In the genomic region with DNA sequence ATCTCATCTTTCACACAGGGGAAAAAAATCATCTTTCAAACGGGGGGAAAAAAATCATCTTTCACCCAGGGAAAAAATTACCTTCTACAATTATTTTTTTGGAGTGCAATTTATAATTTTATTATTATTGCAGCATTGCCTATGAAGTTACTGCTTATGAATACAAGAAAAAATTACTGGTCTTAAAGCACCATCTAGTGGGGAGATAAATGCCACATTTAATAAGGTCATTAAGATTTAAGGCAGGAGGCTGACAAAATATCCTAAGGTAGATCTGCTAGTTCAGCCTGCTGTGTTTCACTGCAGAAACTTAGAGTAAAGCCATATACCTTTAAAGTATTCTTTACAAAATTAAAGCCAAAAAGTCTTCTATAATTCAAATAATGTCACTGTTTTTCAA, we compare ENCODE assay signal across 8 cellular contexts. TPM values are rescaled to one million over a fixed set of nuclear protein-coding genes. Genes with fewer than 3 reads are reported as not detected.
DNase-seq lines count a peak whose midpoint lies in the region; ATAC-seq and TF ChIP-seq lines count a peak whose summit lies in the region.

No MANE protein-coding gene starts in this region.

- peak in 2 of 3 donors; percentile 53 to 65 for DNase-seq in CD4-positive, CD25-positive, alpha-beta regulatory T cell
- DNase-seq in LHCN-M2 (ENCODE audit: low read depth): peak; percentile 61
- DNase-seq in MCF 10A (ENCODE audit: unreplicated experiment): peak; percentile 49
- peak in 1 of 2 donors; percentile 38 for DNase-seq in memory B cell (ENCODE audit: low spot score in 2 of 2)
- no peak for DNase-seq in activated naive CD4-positive, alpha-beta T cell treated with Interleukin-2 at 50 U/mL for 16 hours
- DNase-seq in NCI-H774 (lab: John Stamatoyannopoulos, UW): no peak

- H3K27me3 Mint-ChIP-seq in CD4-positive, CD25-positive, alpha-beta regulatory T cell: no peaks in the 10 kb centered on the region
- H3K27me3 Mint-ChIP-seq in MCF 10A (ENCODE audit: insufficient read depth, unreplicated experiment) (no peaks in the 10 kb centered on the region), memory B cell (no peaks in the 10 kb centered on the region)

- peaks cover 6% of the 10 kb centered on the region for H3K4me1 ChIP-seq in CD4-positive, CD25-positive, alpha-beta regulatory T cell (ENCODE audit: control insufficient read depth, insufficient read depth, low read length, poor library complexity, severe bottlenecking)

- intact Hi-C loops in MCF 10A (cut with micrococcal nuclease): loop anchor here (1.0 kb wide), 1 partner anchor 53 kb away; no protein-coding TSS in a partner anchor

- H3K4me3 Mint-ChIP-seq in CD4-positive, CD25-positive, alpha-beta regulatory T cell: no peak overlapping the region
- no peak overlapping the region for H3K4me3 Mint-ChIP-seq in MCF 10A (ENCODE audit: unreplicated experiment)
- H3K4me3 Mint-ChIP-seq in memory B cell: no peak overlapping the region

- H3K4me1 Mint-ChIP-seq in CD4-positive, CD25-positive, alpha-beta regulatory T cell: peaks cover 0 to 8% (median 3%) of the 10 kb centered on the region in 4 donors
- H3K4me1 Mint-ChIP-seq in MCF 10A (ENCODE audit: insufficient read depth, unreplicated experiment) (no peaks in the 10 kb centered on the region), memory B cell (no peaks in the 10 kb centered on the region)

- H3K27ac ChIP-seq in CD4-positive, CD25-positive, alpha-beta regulatory T cell (ENCODE audit: insufficient read depth, low read length, poor library complexity, severe bottlenecking): no peak overlapping the region

- no peaks in the 10 kb centered on the region for H3K9me3 Mint-ChIP-seq in CD4-positive, CD25-positive, alpha-beta regulatory T cell
- H3K9me3 Mint-ChIP-seq in MCF 10A (ENCODE audit: unreplicated experiment) (no peaks in the 10 kb centered on the region), memory B cell (no peaks in the 10 kb centered on the region)

- peak; percentile 26 for TF ChIP-seq CTCF in MCF 10A (IDR thresholded peaks at IDR 0.05; ENCODE audit: unreplicated experiment)

- no peaks in the 10 kb centered on the region for H3K27me3 ChIP-seq in CD4-positive, CD25-positive, alpha-beta regulatory T cell (ENCODE audit: control insufficient read depth, insufficient read depth, low read length)

- ATAC-seq in CD4-positive, CD25-positive, alpha-beta regulatory T cell (ENCODE audit: low read depth in 2 of 2): peak in 1 of 2 donors; percentile 52
- ATAC-seq in memory B cell (ENCODE audit: low read depth) (peak; percentile 44), GM18868 (IDR thresholded peaks at IDR 0.05; ENCODE audit: unreplicated experiment) (no peak), GM21390 (IDR thresholded peaks at IDR 0.05; ENCODE audit: unreplicated experiment) (no peak)

- H3K36me3 Mint-ChIP-seq in CD4-positive, CD25-positive, alpha-beta regulatory T cell: no peaks in the 10 kb centered on the region
- H3K36me3 Mint-ChIP-seq in MCF 10A (ENCODE audit: insufficient read depth, unreplicated experiment): peaks cover 13% of the 10 kb centered on the region
- H3K36me3 Mint-ChIP-seq in memory B cell: no peaks in the 10 kb centered on the region

- BruUV-seq in MCF 10A (replicated peaks; lab: Mats Ljungman, UMichigan): no TSS peak

- POLR2A ChIA-PET in MCF 10A (lab: Yijun Ruan, JAX): interaction anchor here (0.8 kb wide), 1 partner anchor 11 kb away, joined by 3 read pairs; no protein-coding TSS in a partner anchor

- CTCF ChIA-PET in MCF 10A (lab: Yijun Ruan, JAX): interaction anchor here (0.6 to 5.2 kb wide), 11 partner anchors 10 to 379 kb away, joined by 4 to 189 read pairs (median 11); no protein-coding TSS in a partner anchor

- H3K9me3 ChIP-seq in CD4-positive, CD25-positive, alpha-beta regulatory T cell (ENCODE audit: control insufficient read depth in 2 of 2, low read length in 2 of 2): no peaks in the 10 kb centered on the region

- no peak overlapping the region for H3K4me3 ChIP-seq in CD4-positive, CD25-positive, alpha-beta regulatory T cell (ENCODE audit: low read depth, low read length)

- no peaks in the 10 kb centered on the region for H3K36me3 ChIP-seq in CD4-positive, CD25-positive, alpha-beta regulatory T cell (ENCODE audit: control insufficient read depth, insufficient read depth, low read length)

- no peak overlapping the region for H3K27ac Mint-ChIP-seq in CD4-positive, CD25-positive, alpha-beta regulatory T cell
- H3K27ac Mint-ChIP-seq in MCF 10A (ENCODE audit: low read depth, unreplicated experiment) (no peak overlapping the region), memory B cell (no peak overlapping the region)

RNA-seq across cellular contexts. Expression of gene SHCBP1, which starts 13.7 kb away (rescaled TPM):
- total RNA-seq in CD4-positive, CD25-positive, alpha-beta regulatory T cell: 6.9 TPM
- polyA plus RNA-seq in CD4-positive, CD25-positive, alpha-beta regulatory T cell: 1 to 10 TPM in 3 of 4 donors, under 1 TPM in 1; 0.91 to 2.2 (median 1.2) TPM
- 59.4 and 67.0 TPM in 2 replicates for total RNA-seq in LHCN-M2 (2014; rRNA removed)
- 29.7 TPM for polyA plus RNA-seq in LHCN-M2 (2012)
- 17.2 and 21.4 TPM in 2 replicates for total RNA-seq in MCF 10A (2022)

Comparison
In these comparisons a context has a peak if more than half of its experiments do, and no peak if none do; other contexts are left out.
1. DNase-seq: peak in CD4-positive, CD25-positive, alpha-beta regulatory T cell (2 of 3), LHCN-M2 (single experiment) and MCF 10A (single experiment); none in activated naive CD4-positive, alpha-beta T cell treated with Interleukin-2 at 50 U/mL for 16 hours (single experiment) and NCI-H774 (single experiment).